ENCODE assay signal across 28 cellular contexts in genomic region chr4:37051111-37051510, GRCh38.
"Had no signal": no experiment of that assay in that cellular context is flagged by ENCODE, and none has a peak within 500 bp of the region (broad histone marks: within the 10 kb centered on the region; RNA-seq: fewer than 3 reads in every experiment).

No MANE protein-coding gene starts in this region.

- H3K27ac ChIP-seq: adrenal gland, ascending aorta, body of pancreas, brain microvascular endothelial cell, breast epithelium, cardiac muscle cell had no signal

- DNase-seq: activated effector memory CD4-positive, alpha-beta T cell treated with anti-CD3 and anti-CD28 coated beads, Interleukin-2, amount 50 U/mL, for 16 hours; activated effector memory CD4-positive, alpha-beta T cell treated with Interleukin-2 at 50 U/mL for 16 hours; activated gamma-delta T cell; activated gamma-delta T cell treated with Interleukin-2 at 50 U/mL for 16 hours; activated naive CD4-positive, alpha-beta T cell; activated naive CD4-positive, alpha-beta T cell treated with anti-CD3 and anti-CD28 coated beads for 36 hours; activated naive CD4-positive, alpha-beta T cell treated with anti-CD3 and anti-CD28 coated beads, Interleukin-2, amount 10 ng/mL, durations not matched to agents 7 days and 5 days; activated naive CD4-positive, alpha-beta T cell treated with anti-CD3 and anti-CD28 coated beads, Interleukin-2, amount 50 U/mL, for 16 hours; activated naive CD4-positive, alpha-beta T cell treated with Interleukin-2 at 50 U/mL for 16 hours; activated naive CD8-positive, alpha-beta T cell treated with anti-CD3 and anti-CD28 coated beads for 36 hours; activated naive CD8-positive, alpha-beta T cell treated with anti-CD3 and anti-CD28 coated beads, Interleukin-2, amount 10 ng/mL, durations not matched to agents 7 days and 5 days; activated naive CD8-positive, alpha-beta T cell treated with anti-CD3 and anti-CD28 coated beads, Interleukin-2, amount 50 U/mL, for 24 hours; activated T-cell treated with anti-CD3 and anti-CD28 coated beads, Interleukin-2, amount 50 U/mL, for 4 hours; activated T-cell treated with anti-CD3 and anti-CD28 coated beads, Interleukin-2, amount 50 U/mL, for 48 hours; activated T-cell treated with anti-CD3 and anti-CD28 coated beads, Interleukin-2, amount 50 U/mL, for 72 hours; adrenal gland; amniotic stem cell; amygdala; anterior cingulate cortex; aorta; body of pancreas; brain microvascular endothelial cell; caudate nucleus; central memory CD4-positive, alpha-beta T cell; cerebellar nuclear complex had no signal

- H3K4me3 ChIP-seq: adrenal gland, ascending aorta, body of pancreas, breast epithelium, cardiac muscle cell had no signal
